Comparison of ENCODE assay signal across 9 cellular contexts in genomic region chr7:144325868-144326267, GRCh38. TPM values are rescaled to one million over a fixed set of nuclear protein-coding genes. Genes with fewer than 3 reads are reported as not detected.
"Had no signal": no experiment of that assay in that cellular context is flagged by ENCODE, and none has a peak within 500 bp of the region (broad histone marks: within the 10 kb centered on the region; RNA-seq: fewer than 3 reads in every experiment).

No MANE protein-coding gene starts in this region.

RNA-seq across cellular contexts. Expression of gene OR2A1, which starts 13.6 kb away (rescaled TPM):
- total RNA-seq: colonic mucosa, dermis blood vessel endothelial cell, endodermal cell, endothelial cell of umbilical vein, esophagus mucosa, esophagus squamous epithelium, foreskin keratinocyte, frontal cortex, glomerular endothelial cell had no signal
- polyA plus RNA-seq: foreskin keratinocyte had no signal

RNA-seq across cellular contexts. Expression of gene CTAGE8, which starts 56.8 kb away (rescaled TPM):
- total RNA-seq: dermis blood vessel endothelial cell, glomerular endothelial cell had no signal
